In the genomic region with DNA sequence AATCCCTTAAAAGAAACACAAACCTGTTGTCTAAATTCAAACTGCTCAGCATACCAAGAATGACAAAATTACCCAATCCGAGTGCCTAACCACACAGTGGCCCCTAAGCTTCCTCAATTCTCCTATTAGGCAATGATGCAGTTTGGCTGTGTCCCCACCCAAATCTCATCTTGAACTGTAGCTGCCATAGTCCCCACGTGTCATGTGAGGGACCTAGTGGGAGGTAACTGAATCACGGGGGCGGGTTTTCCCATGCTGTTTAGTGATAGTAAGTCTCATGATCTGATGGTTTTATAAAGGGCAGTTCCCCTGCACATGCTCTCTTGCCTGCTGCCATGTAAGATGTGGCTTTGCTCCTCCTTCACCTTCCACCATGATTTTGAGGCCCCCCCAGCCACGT, we compare ENCODE assay signal across 15 cellular contexts. TPM values are rescaled to one million over a fixed set of nuclear protein-coding genes. Genes with fewer than 3 reads are reported as not detected.
DNase-seq lines count a peak whose midpoint lies in the region; ATAC-seq and TF ChIP-seq lines count a peak whose summit lies in the region.
"Had no signal": no experiment of that assay in that cellular context is flagged by ENCODE, and none has a peak within 500 bp of the region (broad histone marks: within the 10 kb centered on the region; RNA-seq: fewer than 3 reads in every experiment).

No MANE protein-coding gene starts in this region.

- H3K4me3 ChIP-seq in GM23248 (no peak overlapping the region), fibroblast of mammary gland (ENCODE audit: control insufficient read depth, low read depth, low read length) (no peak overlapping the region), mucosa of descending colon (no peak overlapping the region)

- H3F3A ChIP-seq in GM23248 (ENCODE audit: insufficient read depth) = peaks cover 18% of the 10 kb centered on the region

- no peaks in the 10 kb centered on the region for H3K9me3 Mint-ChIP-seq in activated T-helper 1 cell treated with anti-CD3 and anti-CD28 coated beads, Interleukin-12 subunit alpha, Interleukin-12 subunit beta, Interleukin-2, Interleukin-4 antibody, amounts not matched to agents 30 ng/mL and 10 ng/mL and 1 ng/mL, durations not matched to agents 14 hours and 24 hours and 36 hours
- H3K9me3 Mint-ChIP-seq: naive B cell had no signal

- H3K9me2 ChIP-seq in GM23248 (ENCODE audit: insufficient read depth) = no peaks in the 10 kb centered on the region

- H3K9me3 ChIP-seq in GM23248 (ENCODE audit: low read depth) (no peaks in the 10 kb centered on the region), mucosa of descending colon (no peaks in the 10 kb centered on the region)
- H3K9me3 ChIP-seq: BE2C had no signal

- intact Hi-C loops in mucosa of descending colon (cut with DNase I, micrococcal nuclease) = no loop called here
- intact Hi-C loops in activated T-helper 1 cell treated with anti-CD3 and anti-CD28 coated beads, Interleukin-12 subunit alpha, Interleukin-12 subunit beta, Interleukin-2, Interleukin-4 antibody, amounts not matched to agents 30 ng/mL and 10 ng/mL and 1 ng/mL, durations not matched to agents 14 hours and 24 hours and 36 hours (cut with micrococcal nuclease) = no loop called here

- peaks cover 60% of the 10 kb centered on the region for H3K36me3 ChIP-seq in GM23248 (ENCODE audit: low read depth)
- no peaks in the 10 kb centered on the region for H3K36me3 ChIP-seq in mucosa of descending colon (ENCODE audit: low read depth)

- no peak overlapping the region for H2AFZ ChIP-seq in GM23248

- DNase-seq in GM23248 (peak; percentile 19), OCI-M1 (lab: John Stamatoyannopoulos, UW) (peak; percentile 83), fibroblast of mammary gland (ENCODE audit: low read depth) (peak; percentile 53), mucosa of descending colon (peak in 1 of 3 donors; percentile 34), NCI-H2227 treated with DMSO at 0.1 percent for 48 hours (lab: John Stamatoyannopoulos, UW) (no peak), HCEC 1CT (no peak), amygdala (lab: John Stamatoyannopoulos, UW) (no peak)
- DNase-seq in activated T-helper 1 cell treated with anti-CD3 and anti-CD28 coated beads, Interleukin-12 subunit alpha, Interleukin-12 subunit beta, Interleukin-2, Interleukin-4 antibody, amounts not matched to agents 30 ng/mL and 10 ng/mL and 1 ng/mL, durations not matched to agents 14 hours and 24 hours and 36 hours (ENCODE audit: low spot score) = no peak
- DNase-seq: activated gamma-delta T cell treated with Interleukin-2 at 50 U/mL for 16 hours; BE2C; effector CD4-positive, alpha-beta T cell; naive B cell; NCI-H1105; NCI-H446 treated with DMSO at 0.1 percent for 48 hours; stimulated activated CD4-positive, alpha-beta T cell treated with anti-CD3 and anti-CD28 coated beads, Interleukin-4, amount 100 ng/mL, for 24 hours had no signal

- no peaks in the 10 kb centered on the region for H3K27me3 ChIP-seq in GM23248 (replicated peaks; ENCODE audit: insufficient read depth)
- H3K27me3 ChIP-seq: BE2C had no signal

- no peak overlapping the region for H3K4me2 ChIP-seq in GM23248 (ENCODE audit: unreplicated experiment)

- no peak overlapping the region for H3K9ac ChIP-seq in GM23248

- no peak overlapping the region for H3K4me3 Mint-ChIP-seq in activated T-helper 1 cell treated with anti-CD3 and anti-CD28 coated beads, Interleukin-12 subunit alpha, Interleukin-12 subunit beta, Interleukin-2, Interleukin-4 antibody, amounts not matched to agents 30 ng/mL and 10 ng/mL and 1 ng/mL, durations not matched to agents 14 hours and 24 hours and 36 hours
- H3K4me3 Mint-ChIP-seq: naive B cell had no signal

- 0 out of 2 replicates have a peak, but pooled peaks cover 3% of the 10 kb centered on the region for H4K20me1 ChIP-seq in GM23248 (ENCODE audit: insufficient read depth)

- peaks cover 62% of the 10 kb centered on the region for H3K79me2 ChIP-seq in GM23248 (ENCODE audit: insufficient read depth)

- WGBS in GM23248 (ENCODE audit: low coverage in 1 of 2, low lambda C conversion rate in 2 of 2, missing lambda C conversion rate in 2 of 2), 2 experiments = 69% methylated on average over 5 of the region's 5 CpGs

- peak; percentile 4 for ATAC-seq in mucosa of descending colon

- in situ Hi-C loops in GM23248 (cut with MboI) = no loop called here

- no peak for TF ChIP-seq CTCF in fibroblast of mammary gland (conservative IDR thresholded peaks at IDR 0.05; ENCODE audit: control insufficient read depth, insufficient read depth, low read depth, low read length)
- no peak for TF ChIP-seq CTCF in mucosa of descending colon (IDR thresholded peaks at IDR 0.05)

- H3K4me1 Mint-ChIP-seq in activated T-helper 1 cell treated with anti-CD3 and anti-CD28 coated beads, Interleukin-12 subunit alpha, Interleukin-12 subunit beta, Interleukin-2, Interleukin-4 antibody, amounts not matched to agents 30 ng/mL and 10 ng/mL and 1 ng/mL, durations not matched to agents 14 hours and 24 hours and 36 hours (ENCODE audit: low read depth) = peaks cover 7% of the 10 kb centered on the region

- no peaks in the 10 kb centered on the region for H3K27me3 Mint-ChIP-seq in activated T-helper 1 cell treated with anti-CD3 and anti-CD28 coated beads, Interleukin-12 subunit alpha, Interleukin-12 subunit beta, Interleukin-2, Interleukin-4 antibody, amounts not matched to agents 30 ng/mL and 10 ng/mL and 1 ng/mL, durations not matched to agents 14 hours and 24 hours and 36 hours (ENCODE audit: insufficient read depth)
- H3K27me3 Mint-ChIP-seq: naive B cell had no signal

- H3K4me1 ChIP-seq in GM23248 (ENCODE audit: insufficient read depth) (no peaks in the 10 kb centered on the region), mucosa of descending colon (ENCODE audit: low read depth) (peaks cover 4% of the 10 kb centered on the region)
- H3K4me1 ChIP-seq: BE2C had no signal

- H3K36me3 Mint-ChIP-seq in activated T-helper 1 cell treated with anti-CD3 and anti-CD28 coated beads, Interleukin-12 subunit alpha, Interleukin-12 subunit beta, Interleukin-2, Interleukin-4 antibody, amounts not matched to agents 30 ng/mL and 10 ng/mL and 1 ng/mL, durations not matched to agents 14 hours and 24 hours and 36 hours (ENCODE audit: low read depth) = peaks cover 35% of the 10 kb centered on the region

- no peak overlapping the region for H3K27ac ChIP-seq in GM23248

- no peak overlapping the region for H3K27ac Mint-ChIP-seq in activated T-helper 1 cell treated with anti-CD3 and anti-CD28 coated beads, Interleukin-12 subunit alpha, Interleukin-12 subunit beta, Interleukin-2, Interleukin-4 antibody, amounts not matched to agents 30 ng/mL and 10 ng/mL and 1 ng/mL, durations not matched to agents 14 hours and 24 hours and 36 hours
- H3K27ac Mint-ChIP-seq: naive B cell had no signal

RNA-seq across cellular contexts. Expression of gene PSAP, which starts 21.9 kb away (rescaled TPM):
- 665 and 715 TPM in 2 replicates for total RNA-seq in GM23248 (2014; rRNA removed; shearing (Covaris generic))
- polyA plus RNA-seq in GM23248 (2016; fragmentation: Nextera tagmentation; extraction: Ambion mirVana) = 1,142 and 1,168 TPM in 2 replicates
- total RNA-seq in mucosa of descending colon = 100 to 1,000 TPM; 561 to 810 (median 653) TPM
- 117 and 122 TPM in 2 replicates for total RNA-seq in activated T-helper 1 cell treated with anti-CD3 and anti-CD28 coated beads, Interleukin-12 subunit alpha, Interleukin-12 subunit beta, Interleukin-2, Interleukin-4 antibody, amounts not matched to agents 30 ng/mL and 10 ng/mL and 1 ng/mL, durations not matched to agents 14 hours and 24 hours and 36 hours

RNA-seq across cellular contexts. Expression of gene VSIR, which starts 55.9 kb away (rescaled TPM):
- 60.8 and 81.6 TPM in 2 replicates for total RNA-seq in GM23248 (2014; rRNA removed; shearing (Covaris generic))
- polyA plus RNA-seq in GM23248 (2016; fragmentation: Nextera tagmentation; extraction: Ambion mirVana) = 152 and 153 TPM in 2 replicates
- 10 to 100 TPM; 48.1 to 71.0 (median 60.7) TPM for total RNA-seq in mucosa of descending colon
- 114 and 115 TPM in 2 replicates for total RNA-seq in activated T-helper 1 cell treated with anti-CD3 and anti-CD28 coated beads, Interleukin-12 subunit alpha, Interleukin-12 subunit beta, Interleukin-2, Interleukin-4 antibody, amounts not matched to agents 30 ng/mL and 10 ng/mL and 1 ng/mL, durations not matched to agents 14 hours and 24 hours and 36 hours

Comparison
In these comparisons a context has a peak if more than half of its experiments do, and no peak if none do; other contexts are left out.
1. DNase-seq: peak in GM23248 (single experiment), OCI-M1 (single experiment) and fibroblast of mammary gland (single experiment); none in NCI-H2227 treated with DMSO at 0.1 percent for 48 hours (single experiment), HCEC 1CT (single experiment), activated T-helper 1 cell treated with anti-CD3 and anti-CD28 coated beads, Interleukin-12 subunit alpha, Interleukin-12 subunit beta, Interleukin-2, Interleukin-4 antibody, amounts not matched to agents 30 ng/mL and 10 ng/mL and 1 ng/mL, durations not matched to agents 14 hours and 24 hours and 36 hours (single experiment) and amygdala (0 of 56).